Comparison of ENCODE assay signal across 12 cellular contexts in genomic region chr14:94264195-94264594, GRCh38. TPM values are rescaled to one million over a fixed set of nuclear protein-coding genes. Genes with fewer than 3 reads are reported as not detected.
"Had no signal": no experiment of that assay in that cellular context is flagged by ENCODE, and none has a peak within 500 bp of the region (broad histone marks: within the 10 kb centered on the region; RNA-seq: fewer than 3 reads in every experiment).

No MANE protein-coding gene starts in this region.

RNA-seq across cellular contexts. Expression of gene SERPINA10, which starts 28.9 kb away (rescaled TPM):
- total RNA-seq: activated B cell treated with CpG ODN at 0.5 μM for 24 hours; activated CD8-positive, alpha-beta T cell treated with anti-CD3 and anti-CD28 coated beads for 36 hours; activated T-cell treated with anti-CD3 and anti-CD28 coated beads, Interleukin-2, amount 50 U/mL, for 4 hours; activated T-helper 17 cell treated with anti-CD3 and anti-CD28 coated beads, Interleukin-2, amount 50 U/mL, for 72 hours; astrocyte; chondrocyte; dermis blood vessel endothelial cell; esophagus squamous epithelium; heart left ventricle; T-helper 2 cell treated with Interferon-gamma antibody and Interleukin-4, amounts not matched to agents 100 ng/mL and 5 ng/mL, for 36 hours had no signal
- polyA plus RNA-seq: esophagus, heart left ventricle had no signal

RNA-seq across cellular contexts. Expression of gene SERPINA6, which starts 58.9 kb away (rescaled TPM):
- total RNA-seq: activated B cell treated with CpG ODN at 0.5 μM for 24 hours; activated CD8-positive, alpha-beta T cell treated with anti-CD3 and anti-CD28 coated beads for 36 hours; activated T-cell treated with anti-CD3 and anti-CD28 coated beads, Interleukin-2, amount 50 U/mL, for 4 hours; astrocyte; chondrocyte; dermis blood vessel endothelial cell; esophagus squamous epithelium; heart left ventricle; T-cell; T-helper 2 cell treated with Interferon-gamma antibody and Interleukin-4, amounts not matched to agents 100 ng/mL and 5 ng/mL, for 36 hours had no signal
- polyA plus RNA-seq: heart left ventricle had no signal
